In the genomic region with DNA sequence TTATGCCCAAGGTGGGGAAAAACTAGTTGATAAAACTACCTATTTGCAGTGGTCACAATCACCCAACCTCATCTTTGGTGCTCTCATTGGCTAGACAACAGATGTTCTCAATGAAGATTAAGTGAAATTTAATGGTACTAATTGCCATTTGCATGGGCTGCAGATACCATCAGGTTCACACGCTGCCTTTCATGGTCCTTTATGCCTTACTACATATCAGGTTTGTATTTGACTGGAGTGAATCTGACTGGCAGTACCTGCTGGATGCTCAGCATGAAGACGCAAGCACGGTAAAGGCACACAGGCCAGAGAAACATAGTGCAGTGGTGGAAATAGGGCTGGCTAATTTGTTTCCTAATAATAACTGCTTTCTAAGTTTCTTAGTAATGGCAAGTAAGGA, we compare ENCODE assay signal across 30 cellular contexts. TPM values are rescaled to one million over a fixed set of nuclear protein-coding genes. Genes with fewer than 3 reads are reported as not detected.
A peak's percentile ranks its signal among the peaks of the same experiment; 100 is the strongest.
DNase-seq lines count a peak whose midpoint lies in the region; ATAC-seq and TF ChIP-seq lines count a peak whose summit lies in the region.
"Had no signal": no experiment of that assay in that cellular context is flagged by ENCODE, and none has a peak within 500 bp of the region (broad histone marks: within the 10 kb centered on the region; RNA-seq: fewer than 3 reads in every experiment).

No MANE protein-coding gene starts in this region.

- no peaks in the 10 kb centered on the region for H3K9me2 ChIP-seq in SK-N-SH

- DNase-seq in NCI-H524 (lab: John Stamatoyannopoulos, UW): peak; percentile 23 to 56
- no peak for DNase-seq in NCI-H524 treated with DMSO at 0.1 percent for 48 hours (lab: John Stamatoyannopoulos, UW)
- DNase-seq in SK-N-SH: no peak
- peak; percentile 81 to 92 for DNase-seq in SJCRH30
- DNase-seq in activated CD8-positive, alpha-beta memory T cell treated with anti-CD3 and anti-CD28 coated beads, Interleukin-2, amount 10 ng/mL, durations not matched to agents 7 days and 5 days: no peak
- DNase-seq: ACHN; BE2C; C1 segment of cervical spinal cord; CD4-positive, alpha-beta memory T cell; CD4-positive, CD25-positive, alpha-beta regulatory T cell; CD8-positive, alpha-beta memory T cell; COR-L47; DMS 273 treated with DMSO at 0.1 percent for 48 hours; DMS153; DMS53; DMS79; DND-41; EL; GDM1 had no signal

- TF ChIP-seq CTCF in SK-N-SH (IDR thresholded peaks at IDR 0.05): no peak

- H3K4me3 ChIP-seq in SK-N-SH (ENCODE audit: low read depth in 2 of 2, low read length in 1 of 2) (no peak overlapping the region), SJCRH30 (no peak overlapping the region)
- H3K4me3 ChIP-seq: BLaER1, GM12878 had no signal

- no peaks in the 10 kb centered on the region for H3K4me1 Mint-ChIP-seq in activated CD8-positive, alpha-beta memory T cell treated with anti-CD3 and anti-CD28 coated beads, Interleukin-2, amount 10 ng/mL, durations not matched to agents 7 days and 5 days
- H3K4me1 Mint-ChIP-seq: CD14-positive monocyte; CD4-positive, alpha-beta memory T cell; CD4-positive, CD25-positive, alpha-beta regulatory T cell; CD8-positive, alpha-beta memory T cell had no signal

- H3K4me2 ChIP-seq in SK-N-SH: no peak overlapping the region
- H3K4me2 ChIP-seq: BLaER1 had no signal

- H3K27me3 Mint-ChIP-seq in activated CD8-positive, alpha-beta memory T cell treated with anti-CD3 and anti-CD28 coated beads, Interleukin-2, amount 10 ng/mL, durations not matched to agents 7 days and 5 days: no peaks in the 10 kb centered on the region
- H3K27me3 Mint-ChIP-seq: CD4-positive, alpha-beta memory T cell; CD4-positive, CD25-positive, alpha-beta regulatory T cell had no signal

- no peaks in the 10 kb centered on the region for H3K79me2 ChIP-seq in SK-N-SH (ENCODE audit: insufficient read depth)

- TF ChIP-seq EP300 in SK-N-SH (IDR thresholded peaks at IDR 0.05; ENCODE audit: borderline replicate concordance in 1 of 2, low read depth in 1 of 2, low read length in 1 of 2): 0 out of 4 replicates have a peak, but pooled peaks of 1 of the 2 experiments have one; percentile 42

- WGBS in SK-N-SH (ENCODE audit: low lambda C conversion rate): 23% methylated on average over 3 of the region's 3 CpGs

- no peak for TF ChIP-seq RAD21 in SK-N-SH (IDR thresholded peaks at IDR 0.05; ENCODE audit: low read length)

- H3K36me3 Mint-ChIP-seq in activated CD8-positive, alpha-beta memory T cell treated with anti-CD3 and anti-CD28 coated beads, Interleukin-2, amount 10 ng/mL, durations not matched to agents 7 days and 5 days: no peaks in the 10 kb centered on the region
- H3K36me3 Mint-ChIP-seq: CD14-positive monocyte; CD4-positive, alpha-beta memory T cell; CD4-positive, CD25-positive, alpha-beta regulatory T cell; CD8-positive, alpha-beta memory T cell had no signal

- H3K27ac ChIP-seq in SK-N-SH (ENCODE audit: low read depth in 2 of 2, low read length in 1 of 2) (peak overlapping the region in 1 of 2 experiments; percentile 63; a peak in 2 of 4 replicates), SJCRH30 (peak overlapping the region; percentile 94)
- H3K27ac ChIP-seq: 22Rv1, BLaER1 had no signal

- CTCF ChIA-PET in SK-N-SH (lab: Yijun Ruan, JAX): no interaction called here
- CTCF ChIA-PET in activated CD8-positive, alpha-beta memory T cell treated with anti-CD3 and anti-CD28 coated beads, Interleukin-2, amount 10 ng/mL, durations not matched to agents 7 days and 5 days (lab: Charles Lee): no interaction called here

- H3K9me3 ChIP-seq in SK-N-SH: no peaks in the 10 kb centered on the region
- no peaks in the 10 kb centered on the region for H3K9me3 ChIP-seq in SJCRH30 (replicated peaks)
- H3K9me3 ChIP-seq: BE2C, BLaER1 had no signal

- H3K36me3 ChIP-seq in SK-N-SH (replicated peaks in 1 of 2; ENCODE audit: control insufficient read depth in 1 of 2, insufficient read depth in 2 of 2, low read length in 1 of 2): no peaks in the 10 kb centered on the region
- peaks cover 6% of the 10 kb centered on the region for H3K36me3 ChIP-seq in SJCRH30
- H3K36me3 ChIP-seq: BE2C, BLaER1 had no signal

- no peaks in the 10 kb centered on the region for H3F3A ChIP-seq in SK-N-SH (replicated peaks; ENCODE audit: insufficient read depth)

- ATAC-seq in SK-N-SH treated with all-trans-retinoic acid at 6 μM for 48 hours (no peak), HG03135 (IDR thresholded peaks at IDR 0.05; ENCODE audit: unreplicated experiment) (no peak)
- no peak for ATAC-seq in activated CD8-positive, alpha-beta memory T cell treated with anti-CD3 and anti-CD28 coated beads, Interleukin-2, amount 10 ng/mL, durations not matched to agents 7 days and 5 days
- ATAC-seq: GM12878 had no signal

- H3K4me1 ChIP-seq in SK-N-SH (ENCODE audit: control insufficient read depth in 1 of 2, insufficient read depth in 2 of 2, low read depth in 1 of 2, low read length in 1 of 2) (peaks cover 0 to 10% of the 10 kb centered on the region in 2 experiments; a peak in 2 of 4 replicates), SJCRH30 (peaks cover 73% of the 10 kb centered on the region)
- H3K4me1 ChIP-seq: BLaER1 had no signal

- no peak overlapping the region for H2AFZ ChIP-seq in SK-N-SH (ENCODE audit: low read depth)

- H3K9me3 Mint-ChIP-seq in activated CD8-positive, alpha-beta memory T cell treated with anti-CD3 and anti-CD28 coated beads, Interleukin-2, amount 10 ng/mL, durations not matched to agents 7 days and 5 days (ENCODE audit: low read depth): no peaks in the 10 kb centered on the region
- H3K9me3 Mint-ChIP-seq: CD14-positive monocyte; CD4-positive, alpha-beta memory T cell; CD4-positive, CD25-positive, alpha-beta regulatory T cell had no signal

- no peaks in the 10 kb centered on the region for H3K27me3 ChIP-seq in SK-N-SH (ENCODE audit: insufficient read depth)
- H3K27me3 ChIP-seq in SJCRH30: no peaks in the 10 kb centered on the region
- H3K27me3 ChIP-seq: BE2C had no signal

- no peak overlapping the region for H3K4me3 Mint-ChIP-seq in activated CD8-positive, alpha-beta memory T cell treated with anti-CD3 and anti-CD28 coated beads, Interleukin-2, amount 10 ng/mL, durations not matched to agents 7 days and 5 days
- H3K4me3 Mint-ChIP-seq: CD14-positive monocyte; CD4-positive, alpha-beta memory T cell; CD4-positive, CD25-positive, alpha-beta regulatory T cell; CD8-positive, alpha-beta memory T cell had no signal

- H3K9ac ChIP-seq in SK-N-SH: no peak overlapping the region
- H3K9ac ChIP-seq: BLaER1 had no signal

- POLR2A ChIA-PET in SK-N-SH (lab: Yijun Ruan, JAX): no interaction called here

- no peak overlapping the region for H3K27ac Mint-ChIP-seq in activated CD8-positive, alpha-beta memory T cell treated with anti-CD3 and anti-CD28 coated beads, Interleukin-2, amount 10 ng/mL, durations not matched to agents 7 days and 5 days
- H3K27ac Mint-ChIP-seq: CD14-positive monocyte; CD4-positive, alpha-beta memory T cell; CD4-positive, CD25-positive, alpha-beta regulatory T cell; CD8-positive, alpha-beta memory T cell had no signal

- H4K20me1 ChIP-seq in SK-N-SH (ENCODE audit: insufficient read depth): no peaks in the 10 kb centered on the region
- H4K20me1 ChIP-seq: BLaER1 had no signal

TF ChIP-seq in SK-N-SH, 30 proteins besides CTCF, POLR2A, EP300 and RAD21:
- TF ChIP-seq ELF1 (IDR thresholded peaks at IDR 0.05): no peak
- TF ChIP-seq GATA2 (CRISPR knock-in tag; IDR thresholded peaks at IDR 0.05): peak; percentile 43
- TF ChIP-seq TAF1 (IDR thresholded peaks at IDR 0.05; ENCODE audit: borderline replicate concordance, low read depth, low read length): no peak

TF ChIP-seq in SK-N-SH treated with all-trans-retinoic acid at 6 μM for 48 hours, 23 proteins besides CTCF, POLR2A, EP300 and RAD21 (continues in another document):
- TF ChIP-seq OSR1 (CRISPR knock-in tag; IDR thresholded peaks at IDR 0.05) (no peak), GLIS3 (CRISPR knock-in tag; IDR thresholded peaks at IDR 0.05) (no peak), TCF4 (CRISPR knock-in tag; IDR thresholded peaks at IDR 0.05; ENCODE audit: borderline replicate concordance) (no peak)
- TF ChIP-seq, protein P1, sequence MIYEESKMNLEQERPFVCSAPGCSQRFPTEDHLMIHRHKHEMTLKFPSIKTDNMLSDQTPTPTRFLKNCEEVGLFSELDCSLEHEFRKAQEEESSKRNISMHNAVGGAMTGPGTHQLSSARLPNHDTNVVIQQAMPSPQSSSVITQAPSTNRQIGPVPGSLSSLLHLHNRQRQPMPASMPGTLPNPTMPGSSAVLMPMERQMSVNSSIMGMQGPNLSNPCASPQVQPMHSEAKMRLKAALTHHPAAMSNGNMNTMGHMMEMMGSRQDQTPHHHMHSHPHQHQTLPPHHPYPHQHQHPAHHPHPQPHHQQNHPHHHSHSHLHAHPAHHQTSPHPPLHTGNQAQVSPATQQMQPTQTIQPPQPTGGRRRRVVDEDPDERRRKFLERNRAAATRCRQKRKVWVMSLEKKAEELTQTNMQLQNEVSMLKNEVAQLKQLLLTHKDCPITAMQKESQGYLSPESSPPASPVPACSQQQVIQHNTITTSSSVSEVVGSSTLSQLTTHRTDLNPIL (CRISPR knock-in tag; IDR thresholded peaks at IDR 0.05; ENCODE audit: low read depth): no peak
- TF ChIP-seq, protein P2, sequence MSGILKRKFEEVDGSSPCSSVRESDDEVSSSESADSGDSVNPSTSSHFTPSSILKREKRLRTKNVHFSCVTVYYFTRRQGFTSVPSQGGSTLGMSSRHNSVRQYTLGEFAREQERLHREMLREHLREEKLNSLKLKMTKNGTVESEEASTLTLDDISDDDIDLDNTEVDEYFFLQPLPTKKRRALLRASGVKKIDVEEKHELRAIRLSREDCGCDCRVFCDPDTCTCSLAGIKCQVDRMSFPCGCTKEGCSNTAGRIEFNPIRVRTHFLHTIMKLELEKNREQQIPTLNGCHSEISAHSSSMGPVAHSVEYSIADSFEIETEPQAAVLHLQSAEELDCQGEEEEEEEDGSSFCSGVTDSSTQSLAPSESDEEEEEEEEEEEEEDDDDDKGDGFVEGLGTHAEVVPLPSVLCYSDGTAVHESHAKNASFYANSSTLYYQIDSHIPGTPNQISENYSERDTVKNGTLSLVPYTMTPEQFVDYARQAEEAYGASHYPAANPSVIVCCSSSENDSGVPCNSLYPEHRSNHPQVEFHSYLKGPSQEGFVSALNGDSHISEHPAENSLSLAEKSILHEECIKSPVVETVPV (CRISPR knock-in tag; IDR thresholded peaks at IDR 0.05): no peak

RNA-seq across cellular contexts. Expression of a gene that starts 48.3 kb away (rescaled TPM):
- 0.26 and 0.88 TPM in 2 replicates for polyA plus RNA-seq in SK-N-SH (2012; rRNA removed)
- 0.98 and 1.6 TPM in 2 replicates for polyA plus RNA-seq in SK-N-SH (2012; cell fraction: cytosol; rRNA removed)
- polyA plus RNA-seq in SK-N-SH (2012; cell fraction: nucleus; rRNA removed): 0.19 and 0.20 TPM in 2 replicates
- total RNA-seq in SJCRH30 (2014; rRNA removed; shearing (Covaris generic)): 99.8 and 115 TPM in 2 replicates
- total RNA-seq in activated CD8-positive, alpha-beta memory T cell treated with anti-CD3 and anti-CD28 coated beads, Interleukin-2, amount 10 ng/mL, durations not matched to agents 7 days and 5 days: not detected
- total RNA-seq: A172; A673; CD4-positive, alpha-beta memory T cell; CD4-positive, CD25-positive, alpha-beta regulatory T cell; CD8-positive, alpha-beta memory T cell; Daoy; G401; GM12878 had no signal
- polyA plus RNA-seq: AG04450; CD14-positive monocyte; CD4-positive, alpha-beta memory T cell; CD4-positive, CD25-positive, alpha-beta regulatory T cell; CD8-positive, alpha-beta memory T cell had no signal

Comparison
In these comparisons a context has a peak if more than half of its experiments do, and no peak if none do; other contexts are left out.
1. DNase-seq: peak in NCI-H524 (2 of 2) and SJCRH30 (2 of 2); none in NCI-H524 treated with DMSO at 0.1 percent for 48 hours (single experiment), SK-N-SH (single experiment) and activated CD8-positive, alpha-beta memory T cell treated with anti-CD3 and anti-CD28 coated beads, Interleukin-2, amount 10 ng/mL, durations not matched to agents 7 days and 5 days (single experiment).
2. RNA of a gene that starts 48.3 kb away (total RNA-seq): 99.8 to 115 TPM in SJCRH30; not detected in activated CD8-positive, alpha-beta memory T cell treated with anti-CD3 and anti-CD28 coated beads, Interleukin-2, amount 10 ng/mL, durations not matched to agents 7 days and 5 days; every median in the first group is over 100 times any median in the second.